Comparison of ENCODE assay signal across 8 cellular contexts in the genomic region with DNA sequence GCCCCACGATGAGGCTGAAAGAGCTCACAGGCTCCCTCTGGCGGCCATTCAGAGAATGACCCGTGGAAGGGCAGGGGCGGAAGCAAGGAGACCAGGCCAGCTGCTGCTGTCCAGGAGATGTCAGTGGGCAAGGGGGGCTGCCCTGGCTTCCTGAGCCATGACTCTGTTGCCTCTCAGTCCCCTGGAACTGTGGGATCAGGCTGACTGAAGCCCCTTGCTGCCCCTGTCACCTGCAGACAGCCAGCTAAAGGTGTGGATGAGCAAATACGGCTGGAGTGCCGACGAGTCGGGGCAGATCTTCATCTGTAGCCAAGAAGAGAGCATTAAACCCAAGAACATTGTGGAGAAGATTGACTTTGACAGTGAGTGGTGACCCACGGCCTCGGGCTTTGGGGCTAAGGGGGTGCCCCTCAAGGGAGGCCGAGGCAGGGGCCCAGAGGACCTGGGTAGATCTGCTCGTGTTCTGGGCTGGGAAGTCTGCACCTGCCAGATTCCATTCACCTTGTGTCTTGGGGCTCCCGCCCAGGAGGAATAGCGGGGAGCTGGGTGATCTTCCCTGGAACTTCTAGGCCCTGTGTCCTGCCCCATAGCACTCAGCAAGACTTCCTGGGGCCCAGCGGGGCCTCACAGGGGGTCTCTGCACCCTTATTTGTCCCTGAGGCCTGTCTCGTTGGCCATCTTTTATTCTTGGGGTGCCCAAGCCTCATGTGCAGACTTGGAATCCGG. TPM values are rescaled to one million over a fixed set of nuclear protein-coding genes. Genes with fewer than 3 reads are reported as not detected.
A peak's percentile ranks its signal among the peaks of the same experiment; 100 is the strongest.
DNase-seq lines count a peak whose midpoint lies in the region; ATAC-seq and TF ChIP-seq lines count a peak whose summit lies in the region.

No MANE protein-coding gene starts in this region.

- H3K4me1 ChIP-seq in right lobe of liver: peaks cover 0 to 3% (median 0%) of the 10 kb centered on the region in 4 donors

- no peaks in the 10 kb centered on the region for H3K27me3 ChIP-seq in right lobe of liver

- WGBS in right lobe of liver (ENCODE audit: insufficient coverage, low coverage, low lambda C conversion rate, missing lambda C conversion rate): 32% methylated on average over 6 of the region's 17 CpGs

- peaks cover 0 to 10% (median 0%) of the 10 kb centered on the region in 4 donors for H3K36me3 ChIP-seq in right lobe of liver

- peak overlapping the region; percentile 54 for H3K27ac ChIP-seq in cingulate gyrus (ENCODE audit: low read depth, low read length)
- no peak overlapping the region for H3K27ac ChIP-seq in right lobe of liver

- H3K4me3 ChIP-seq in right lobe of liver: no peak overlapping the region

- peak; percentile 52 to 57 for DNase-seq in NCI-H2081 (lab: John Stamatoyannopoulos, UW)
- no peak for DNase-seq in NCI-H2081 treated with DMSO at 0.1 percent for 48 hours (lab: John Stamatoyannopoulos, UW)
- peak; percentile 39 for DNase-seq in NCI-H1694 treated with DMSO at 0.1 percent for 48 hours (lab: John Stamatoyannopoulos, UW)
- DNase-seq in activated CD4-positive, alpha-beta T cell treated with anti-CD3 and anti-CD28 coated beads for 48 hours: peak; percentile 83
- peak; percentile 73 to 77 (median 76) for DNase-seq in right lobe of liver
- DNase-seq in stimulated activated CD4-positive, alpha-beta T cell treated with anti-CD3 and anti-CD28 coated beads, TNF-alpha, amount 100 ng/mL, for 48 hours (ENCODE audit: low read depth in 3 of 3): peak in 2 of 3 donors; percentile 46 to 55

- no peaks in the 10 kb centered on the region for H3K9me3 ChIP-seq in right lobe of liver

- TF ChIP-seq POLR2A in right lobe of liver (IDR thresholded peaks at IDR 0.05): no peak

- peak; percentile 90 to 96 (median 96) for TF ChIP-seq CTCF in right lobe of liver (IDR thresholded peaks at IDR 0.05)

- ATAC-seq in right lobe of liver (peak; percentile 73 to 87 (median 80)), GM21723 (IDR thresholded peaks at IDR 0.05; ENCODE audit: unreplicated experiment) (no peak)

- intact Hi-C loops in right lobe of liver (cut with DNase I): no loop called here

RNA-seq across cellular contexts. Expression of a gene that starts 12.5 kb away (rescaled TPM):
- total RNA-seq in right lobe of liver: 100 to 1,000 TPM; 142 to 306 (median 201) TPM

RNA-seq across cellular contexts. Expression of a gene that starts 15.9 kb away (rescaled TPM):
- total RNA-seq in right lobe of liver: 100 to 1,000 TPM in 4 of 6 experiments, 10 to 100 TPM in 2; 86.3 to 305 (median 116) TPM

RNA-seq across cellular contexts. Expression of a gene that starts 17.2 kb away (rescaled TPM):
- total RNA-seq in right lobe of liver: 1 to 10 TPM in 5 of 6 experiments, under 1 TPM in 1; 0.93 to 3.1 (median 2.0) TPM
